Comparison of ENCODE assay signal across 11 cellular contexts in the genomic region with DNA sequence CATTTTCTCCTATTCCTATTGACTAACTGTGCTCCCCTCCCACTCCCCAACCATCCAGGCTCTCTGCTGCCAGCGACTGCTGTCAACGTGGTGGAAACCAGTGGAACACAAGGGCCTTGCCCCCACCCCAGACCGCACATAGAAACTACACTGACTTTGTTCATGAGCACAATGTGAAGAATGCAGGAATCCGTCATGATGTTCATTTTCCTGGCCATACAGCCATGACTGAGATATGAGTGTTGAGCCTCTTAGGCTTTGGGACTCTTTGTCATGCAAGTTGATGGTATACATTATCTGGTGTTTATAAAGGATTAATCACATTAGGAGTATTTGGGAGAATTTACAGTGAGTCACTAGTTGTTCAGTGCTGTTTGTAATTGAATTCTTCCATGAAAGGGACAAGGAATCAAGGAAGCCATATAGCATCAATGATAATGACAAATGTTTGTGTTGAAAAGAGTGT.
DNase-seq lines count a peak whose midpoint lies in the region; ATAC-seq, FAIRE-seq and TF ChIP-seq lines count a peak whose summit lies in the region.
"Had no signal": no experiment of that assay in that cellular context is flagged by ENCODE, and none has a peak within 500 bp of the region (broad histone marks: within the 10 kb centered on the region; RNA-seq: fewer than 3 reads in every experiment).

No MANE protein-coding gene starts in this region.

- no peaks in the 10 kb centered on the region for H3K27me3 ChIP-seq in esophagus muscularis mucosa
- H3K27me3 ChIP-seq in small intestine (ENCODE audit: control insufficient read depth in 2 of 2, insufficient read depth in 2 of 2, low read length in 2 of 2): no peaks in the 10 kb centered on the region
- H3K27me3 ChIP-seq: Peyer's patch, suprapubic skin had no signal

- H3K4me3 ChIP-seq in esophagus muscularis mucosa (no peak overlapping the region), small intestine (ENCODE audit: low read depth in 1 of 2, low read length in 2 of 2) (no peak overlapping the region)
- H3K4me3 ChIP-seq: Peyer's patch, suprapubic skin had no signal

- no peak for FAIRE-seq in RCC 7860 (lab: Jason Lieb, UNC)
- no peak for FAIRE-seq in small intestine (lab: Jason Lieb, UNC)

- H3K36me3 Mint-ChIP-seq in activated T-helper 1 cell treated with anti-CD3 and anti-CD28 coated beads, Interleukin-12 subunit alpha, Interleukin-12 subunit beta, Interleukin-2, Interleukin-4 antibody, amounts not matched to agents 30 ng/mL and 10 ng/mL and 1 ng/mL, durations not matched to agents 14 hours and 24 hours and 36 hours (ENCODE audit: low read depth): no peaks in the 10 kb centered on the region

- no peaks in the 10 kb centered on the region for H3K9me3 Mint-ChIP-seq in activated T-helper 1 cell treated with anti-CD3 and anti-CD28 coated beads, Interleukin-12 subunit alpha, Interleukin-12 subunit beta, Interleukin-2, Interleukin-4 antibody, amounts not matched to agents 30 ng/mL and 10 ng/mL and 1 ng/mL, durations not matched to agents 14 hours and 24 hours and 36 hours

- ATAC-seq in GM18498 (IDR thresholded peaks at IDR 0.05; ENCODE audit: unreplicated experiment): no peak
- ATAC-seq: sciatic nerve had no signal

- peaks cover 18 to 20% (median 19%) of the 10 kb centered on the region in 4 donors for H3K4me1 ChIP-seq in esophagus muscularis mucosa
- peaks cover 0 to 3% of the 10 kb centered on the region in 2 donors for H3K4me1 ChIP-seq in small intestine (ENCODE audit: control insufficient read depth in 2 of 2, insufficient read depth in 1 of 2, low read depth in 1 of 2, low read length in 1 of 2)

- H3K9me3 ChIP-seq in esophagus muscularis mucosa (no peaks in the 10 kb centered on the region), small intestine (ENCODE audit: control insufficient read depth, low read depth) (no peaks in the 10 kb centered on the region)
- H3K9me3 ChIP-seq: Peyer's patch, suprapubic skin had no signal

- no peak for TF ChIP-seq CTCF in esophagus muscularis mucosa (IDR thresholded peaks at IDR 0.05)

- H3K4me3 Mint-ChIP-seq in activated T-helper 1 cell treated with anti-CD3 and anti-CD28 coated beads, Interleukin-12 subunit alpha, Interleukin-12 subunit beta, Interleukin-2, Interleukin-4 antibody, amounts not matched to agents 30 ng/mL and 10 ng/mL and 1 ng/mL, durations not matched to agents 14 hours and 24 hours and 36 hours: no peak overlapping the region

- intact Hi-C loops in esophagus muscularis mucosa (cut with DNase I): loop anchor here (10.0 kb wide), 1 partner anchor 211 kb away; no protein-coding TSS in a partner anchor
- intact Hi-C loops in activated T-helper 1 cell treated with anti-CD3 and anti-CD28 coated beads, Interleukin-12 subunit alpha, Interleukin-12 subunit beta, Interleukin-2, Interleukin-4 antibody, amounts not matched to agents 30 ng/mL and 10 ng/mL and 1 ng/mL, durations not matched to agents 14 hours and 24 hours and 36 hours (cut with micrococcal nuclease): loop anchor here (10.0 kb wide), 1 partner anchor 399 kb away; no protein-coding TSS in a partner anchor

- H3K36me3 ChIP-seq in esophagus muscularis mucosa (peaks cover 0 to 23% (median 4%) of the 10 kb centered on the region in 4 donors), small intestine (ENCODE audit: control insufficient read depth in 2 of 2, insufficient read depth in 2 of 2, low read length in 2 of 2) (peaks cover 0 to 5% of the 10 kb centered on the region in 2 donors)

- DNase-seq in GM04504 (ENCODE audit: low read depth) (peak; percentile 38), RCC 7860 (ENCODE audit: low spot score) (peak; percentile 67), epithelial cell of prostate (ENCODE audit: low read depth, low spot score) (peak; percentile 91), renal cortical epithelial cell (ENCODE audit: low read depth) (peak; percentile 54), esophagus muscularis mucosa (ENCODE audit: extremely low spot score) (no peak), small intestine (no peak)
- no peak for DNase-seq in activated T-helper 1 cell treated with anti-CD3 and anti-CD28 coated beads, Interleukin-12 subunit alpha, Interleukin-12 subunit beta, Interleukin-2, Interleukin-4 antibody, amounts not matched to agents 30 ng/mL and 10 ng/mL and 1 ng/mL, durations not matched to agents 14 hours and 24 hours and 36 hours (ENCODE audit: low spot score)
- DNase-seq: Peyer's patch had no signal

- peaks cover 3% of the 10 kb centered on the region for H3K4me1 Mint-ChIP-seq in activated T-helper 1 cell treated with anti-CD3 and anti-CD28 coated beads, Interleukin-12 subunit alpha, Interleukin-12 subunit beta, Interleukin-2, Interleukin-4 antibody, amounts not matched to agents 30 ng/mL and 10 ng/mL and 1 ng/mL, durations not matched to agents 14 hours and 24 hours and 36 hours (ENCODE audit: low read depth)

- no peak for TF ChIP-seq POLR2A in esophagus muscularis mucosa (IDR thresholded peaks at IDR 0.05; ENCODE audit: low read depth)

- no peak for TF ChIP-seq EP300 in esophagus muscularis mucosa (IDR thresholded peaks at IDR 0.05)

- WGBS in esophagus muscularis mucosa: 86% methylated on average over 4 of the region's 4 CpGs
- WGBS in small intestine, 3 donors: 91 to 96% (median 93%) methylated on average over 4 of the region's 4 CpGs

- H3K27ac Mint-ChIP-seq in activated T-helper 1 cell treated with anti-CD3 and anti-CD28 coated beads, Interleukin-12 subunit alpha, Interleukin-12 subunit beta, Interleukin-2, Interleukin-4 antibody, amounts not matched to agents 30 ng/mL and 10 ng/mL and 1 ng/mL, durations not matched to agents 14 hours and 24 hours and 36 hours: no peak overlapping the region

- H3K27ac ChIP-seq in epithelial cell of prostate (peak overlapping the region; percentile 74), esophagus muscularis mucosa (replicated peaks in 1 of 4) (no peak overlapping the region), small intestine (ENCODE audit: low read depth in 1 of 2, low read length in 1 of 2) (no peak overlapping the region)
- H3K27ac ChIP-seq: Peyer's patch, suprapubic skin had no signal

- peaks cover 12% of the 10 kb centered on the region for H3K27me3 Mint-ChIP-seq in activated T-helper 1 cell treated with anti-CD3 and anti-CD28 coated beads, Interleukin-12 subunit alpha, Interleukin-12 subunit beta, Interleukin-2, Interleukin-4 antibody, amounts not matched to agents 30 ng/mL and 10 ng/mL and 1 ng/mL, durations not matched to agents 14 hours and 24 hours and 36 hours (ENCODE audit: insufficient read depth)

Comparison
In these comparisons a context has a peak if more than half of its experiments do, and no peak if none do; other contexts are left out.
1. DNase-seq: peak in GM04504 (single experiment), RCC 7860 (single experiment), epithelial cell of prostate (single experiment) and renal cortical epithelial cell (single experiment); none in esophagus muscularis mucosa (single experiment), small intestine (single experiment) and activated T-helper 1 cell treated with anti-CD3 and anti-CD28 coated beads, Interleukin-12 subunit alpha, Interleukin-12 subunit beta, Interleukin-2, Interleukin-4 antibody, amounts not matched to agents 30 ng/mL and 10 ng/mL and 1 ng/mL, durations not matched to agents 14 hours and 24 hours and 36 hours (single experiment).